1 cellular context compared by ENCODE assay signal in genomic region chr6:27144740-27145079, GRCh38.
TF ChIP-seq lines count a peak whose summit lies in the region.

No MANE protein-coding gene starts in this region.

TF ChIP-seq in K562, 482 proteins besides CTCF, POLR2A, EP300 and RAD21 (continued from another document and continues in another):
- TF ChIP-seq ZNF655 (CRISPR knock-in tag; IDR thresholded peaks at IDR 0.05), result no peak
- TF ChIP-seq E2F4 (CRISPR knock-in tag; IDR thresholded peaks at IDR 0.05; ENCODE audit: low read depth), result no peak
- TF ChIP-seq, protein P1, sequence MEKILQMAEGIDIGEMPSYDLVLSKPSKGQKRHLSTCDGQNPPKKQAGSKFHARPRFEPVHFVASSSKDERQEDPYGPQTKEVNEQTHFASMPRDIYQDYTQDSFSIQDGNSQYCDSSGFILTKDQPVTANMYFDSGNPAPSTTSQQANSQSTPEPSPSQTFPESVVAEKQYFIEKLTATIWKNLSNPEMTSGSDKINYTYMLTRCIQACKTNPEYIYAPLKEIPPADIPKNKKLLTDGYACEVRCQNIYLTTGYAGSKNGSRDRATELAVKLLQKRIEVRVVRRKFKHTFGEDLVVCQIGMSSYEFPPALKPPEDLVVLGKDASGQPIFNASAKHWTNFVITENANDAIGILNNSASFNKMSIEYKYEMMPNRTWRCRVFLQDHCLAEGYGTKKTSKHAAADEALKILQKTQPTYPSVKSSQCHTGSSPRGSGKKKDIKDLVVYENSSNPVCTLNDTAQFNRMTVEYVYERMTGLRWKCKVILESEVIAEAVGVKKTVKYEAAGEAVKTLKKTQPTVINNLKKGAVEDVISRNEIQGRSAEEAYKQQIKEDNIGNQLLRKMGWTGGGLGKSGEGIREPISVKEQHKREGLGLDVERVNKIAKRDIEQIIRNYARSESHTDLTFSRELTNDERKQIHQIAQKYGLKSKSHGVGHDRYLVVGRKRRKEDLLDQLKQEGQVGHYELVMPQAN (IDR thresholded peaks at IDR 0.05; ENCODE audit: borderline replicate concordance), result peak; percentile 72
- no peak for TF ChIP-seq PTTG1 (tag; IDR thresholded peaks at IDR 0.05; ENCODE audit: low read depth)
- TF ChIP-seq HEY1 (CRISPR knock-in tag; IDR thresholded peaks at IDR 0.05; ENCODE audit: borderline replicate concordance), result no peak
- no peak for TF ChIP-seq HDAC8 (tag; IDR thresholded peaks at IDR 0.05)
- TF ChIP-seq, protein P2, sequence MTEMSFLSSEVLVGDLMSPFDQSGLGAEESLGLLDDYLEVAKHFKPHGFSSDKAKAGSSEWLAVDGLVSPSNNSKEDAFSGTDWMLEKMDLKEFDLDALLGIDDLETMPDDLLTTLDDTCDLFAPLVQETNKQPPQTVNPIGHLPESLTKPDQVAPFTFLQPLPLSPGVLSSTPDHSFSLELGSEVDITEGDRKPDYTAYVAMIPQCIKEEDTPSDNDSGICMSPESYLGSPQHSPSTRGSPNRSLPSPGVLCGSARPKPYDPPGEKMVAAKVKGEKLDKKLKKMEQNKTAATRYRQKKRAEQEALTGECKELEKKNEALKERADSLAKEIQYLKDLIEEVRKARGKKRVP (CRISPR knock-in tag; IDR thresholded peaks at IDR 0.05), result 0 out of 2 replicates have a peak, but pooled peaks have one; percentile 22
- TF ChIP-seq, protein P3, sequence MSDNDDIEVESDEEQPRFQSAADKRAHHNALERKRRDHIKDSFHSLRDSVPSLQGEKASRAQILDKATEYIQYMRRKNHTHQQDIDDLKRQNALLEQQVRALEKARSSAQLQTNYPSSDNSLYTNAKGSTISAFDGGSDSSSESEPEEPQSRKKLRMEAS (CRISPR knock-in tag; IDR thresholded peaks at IDR 0.05), result no peak
- no peak for TF ChIP-seq DDX20 (tag; IDR thresholded peaks at IDR 0.05; ENCODE audit: low read depth)
- no peak for TF ChIP-seq ARID3A (IDR thresholded peaks at IDR 0.05; ENCODE audit: borderline replicate concordance, low read depth, low read length)
- TF ChIP-seq, protein P4, sequence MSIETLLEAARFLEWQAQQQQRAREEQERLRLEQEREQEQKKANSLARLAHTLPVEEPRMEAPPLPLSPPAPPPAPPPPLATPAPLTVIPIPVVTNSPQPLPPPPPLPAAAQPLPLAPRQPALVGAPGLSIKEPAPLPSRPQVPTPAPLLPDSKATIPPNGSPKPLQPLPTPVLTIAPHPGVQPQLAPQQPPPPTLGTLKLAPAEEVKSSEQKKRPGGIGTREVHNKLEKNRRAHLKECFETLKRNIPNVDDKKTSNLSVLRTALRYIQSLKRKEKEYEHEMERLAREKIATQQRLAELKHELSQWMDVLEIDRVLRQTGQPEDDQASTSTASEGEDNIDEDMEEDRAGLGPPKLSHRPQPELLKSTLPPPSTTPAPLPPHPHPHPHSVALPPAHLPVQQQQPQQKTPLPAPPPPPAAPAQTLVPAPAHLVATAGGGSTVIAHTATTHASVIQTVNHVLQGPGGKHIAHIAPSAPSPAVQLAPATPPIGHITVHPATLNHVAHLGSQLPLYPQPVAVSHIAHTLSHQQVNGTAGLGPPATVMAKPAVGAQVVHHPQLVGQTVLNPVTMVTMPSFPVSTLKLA (conservative IDR thresholded peaks at IDR 0.05), result peak; percentile 75 to 77
- TF ChIP-seq ZNF354B (CRISPR knock-in tag; IDR thresholded peaks at IDR 0.05), result no peak
- no peak for TF ChIP-seq ZFPM2 (CRISPR knock-in tag; IDR thresholded peaks at IDR 0.05)
- TF ChIP-seq RNF2 (IDR thresholded peaks at IDR 0.05), result no peak
- TF ChIP-seq ZBTB7A (IDR thresholded peaks at IDR 0.05; ENCODE audit: borderline replicate concordance, control insufficient read depth, low read depth, low read length), result no peak
- no peak for TF ChIP-seq ZKSCAN1 (IDR thresholded peaks at IDR 0.05; ENCODE audit: low read depth, low read length)
- no peak for TF ChIP-seq RBM14 (IDR thresholded peaks at IDR 0.05; ENCODE audit: borderline replicate concordance, insufficient read depth, low read depth, low read length)
- no peak for TF ChIP-seq ZNF407 (IDR thresholded peaks at IDR 0.05; ENCODE audit: low read depth)
- no peak for TF ChIP-seq TAF9B (IDR thresholded peaks at IDR 0.05; ENCODE audit: partially characterized antibody)
- TF ChIP-seq NONO (IDR thresholded peaks at IDR 0.05; ENCODE audit: low read depth in 2 of 2, low read length in 1 of 2), result 0 out of 4 replicates have a peak, but pooled peaks of 1 of the 2 experiments have one; percentile 33
- no peak for TF ChIP-seq NR1H2 (CRISPR knock-in tag; IDR thresholded peaks at IDR 0.05)
- no peak for TF ChIP-seq ZBTB8A (IDR thresholded peaks at IDR 0.05; ENCODE audit: partially characterized antibody)
- TF ChIP-seq BRF1 (IDR thresholded peaks at IDR 0.05; ENCODE audit: borderline replicate concordance, extremely low read depth, insufficient read length), result no peak
- no peak for TF ChIP-seq POLR3G (IDR thresholded peaks at IDR 0.05; ENCODE audit: extremely low read depth, insufficient read length, insufficient replicate concordance)
- TF ChIP-seq MCM5 (IDR thresholded peaks at IDR 0.05; ENCODE audit: low read depth), result no peak
- TF ChIP-seq, protein P5, sequence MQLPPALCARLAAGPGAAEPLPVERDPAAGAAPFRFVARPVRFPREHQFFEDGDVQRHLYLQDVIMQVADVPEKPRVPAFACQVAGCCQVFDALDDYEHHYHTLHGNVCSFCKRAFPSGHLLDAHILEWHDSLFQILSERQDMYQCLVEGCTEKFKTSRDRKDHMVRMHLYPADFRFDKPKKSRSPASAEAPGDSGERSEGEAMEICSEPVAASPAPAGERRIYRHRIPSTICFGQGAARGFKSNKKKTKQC (CRISPR knock-in tag; IDR thresholded peaks at IDR 0.05), result no peak
- no peak for TF ChIP-seq ZNF197 (CRISPR knock-in tag; IDR thresholded peaks at IDR 0.05; ENCODE audit: low read depth)
- no peak for TF ChIP-seq GTF2F1 (IDR thresholded peaks at IDR 0.05; ENCODE audit: low read depth, low read length)
- no peak; the same call in 1 of the 2 replicates for TF ChIP-seq GTF2E2 (tag; IDR thresholded peaks at IDR 0.05)
- no peak for TF ChIP-seq CTBP1 (IDR thresholded peaks at IDR 0.05; ENCODE audit: borderline replicate concordance)
- no peak for TF ChIP-seq PBX2 (CRISPR knock-in tag; IDR thresholded peaks at IDR 0.05; ENCODE audit: low read depth)
- TF ChIP-seq PBX2 (tag; conservative IDR thresholded peaks at IDR 0.05; ENCODE audit: low read depth), result no peak
- no peak for TF ChIP-seq CHD4 (IDR thresholded peaks at IDR 0.05; ENCODE audit: insufficient read depth, insufficient replicate concordance, low read depth, low read length, poor library complexity, severe bottlenecking)
- no peak for TF ChIP-seq POLR2AphosphoS2 (IDR thresholded peaks at IDR 0.05; ENCODE audit: low read length)
- no peak for TF ChIP-seq CREM (IDR thresholded peaks at IDR 0.05; ENCODE audit: low read depth)
- TF ChIP-seq KLF6 (CRISPR knock-in tag; IDR thresholded peaks at IDR 0.05; ENCODE audit: borderline replicate concordance), result no peak
